ENCODE assay signal across 2 cellular contexts in the genomic region with DNA sequence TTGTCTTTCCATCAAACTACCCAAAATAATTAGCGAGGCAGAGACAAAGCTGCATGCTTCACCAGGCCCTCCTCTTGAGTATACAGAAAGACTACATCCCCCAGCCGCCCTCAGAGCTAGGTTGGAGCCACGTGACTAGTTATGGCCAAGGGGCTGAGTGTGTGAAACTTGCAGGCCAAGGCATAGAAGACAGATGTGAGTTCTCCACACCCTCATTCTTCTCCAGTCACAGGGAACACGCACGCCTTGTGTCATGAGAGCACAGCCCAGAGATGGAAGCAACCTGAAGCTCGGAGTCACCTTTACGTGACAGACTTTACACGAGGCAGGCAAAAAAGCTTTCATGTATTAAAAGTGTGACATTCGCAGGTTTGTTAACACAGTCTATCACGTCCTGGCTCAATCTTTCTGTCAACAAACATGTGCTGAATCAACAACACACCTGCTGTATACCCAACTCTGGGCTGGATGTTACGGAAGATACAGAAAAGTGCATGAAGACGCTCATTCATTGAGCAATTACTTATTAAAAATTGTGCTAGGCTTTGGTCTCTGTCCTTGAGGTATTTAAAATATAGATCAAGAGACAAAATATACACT.
A peak's percentile ranks its signal among the peaks of the same experiment; 100 is the strongest.
TF ChIP-seq lines count a peak whose summit lies in the region.

No MANE protein-coding gene starts in this region.

TF ChIP-seq in A549, 52 proteins besides CTCF, POLR2A, EP300 and RAD21:
- TF ChIP-seq, protein P1, sequence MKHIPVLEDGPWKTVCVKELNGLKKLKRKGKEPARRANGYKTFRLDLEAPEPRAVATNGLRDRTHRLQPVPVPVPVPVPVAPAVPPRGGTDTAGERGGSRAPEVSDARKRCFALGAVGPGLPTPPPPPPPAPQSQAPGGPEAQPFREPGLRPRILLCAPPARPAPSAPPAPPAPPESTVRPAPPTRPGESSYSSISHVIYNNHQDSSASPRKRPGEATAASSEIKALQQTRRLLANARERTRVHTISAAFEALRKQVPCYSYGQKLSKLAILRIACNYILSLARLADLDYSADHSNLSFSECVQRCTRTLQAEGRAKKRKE (CRISPR knock-in tag; IDR thresholded peaks at IDR 0.05; ENCODE audit: low read depth), result no peak
- TF ChIP-seq, protein P2, sequence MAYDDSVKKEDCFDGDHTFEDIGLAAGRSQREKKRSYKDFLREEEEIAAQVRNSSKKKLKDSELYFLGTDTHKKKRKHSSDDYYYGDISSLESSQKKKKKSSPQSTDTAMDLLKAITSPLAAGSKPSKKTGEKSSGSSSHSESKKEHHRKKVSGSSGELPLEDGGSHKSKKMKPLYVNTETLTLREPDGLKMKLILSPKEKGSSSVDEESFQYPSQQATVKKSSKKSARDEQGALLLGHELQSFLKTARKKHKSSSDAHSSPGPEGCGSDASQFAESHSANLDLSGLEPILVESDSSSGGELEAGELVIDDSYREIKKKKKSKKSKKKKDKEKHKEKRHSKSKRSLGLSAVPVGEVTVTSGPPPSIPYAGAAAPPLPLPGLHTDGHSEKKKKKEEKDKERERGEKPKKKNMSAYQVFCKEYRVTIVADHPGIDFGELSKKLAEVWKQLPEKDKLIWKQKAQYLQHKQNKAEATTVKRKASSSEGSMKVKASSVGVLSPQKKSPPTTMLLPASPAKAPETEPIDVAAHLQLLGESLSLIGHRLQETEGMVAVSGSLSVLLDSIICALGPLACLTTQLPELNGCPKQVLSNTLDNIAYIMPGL (CRISPR knock-in tag; IDR thresholded peaks at IDR 0.05; ENCODE audit: borderline replicate concordance), result no peak
- no peak for TF ChIP-seq HEYL (CRISPR knock-in tag; IDR thresholded peaks at IDR 0.05)
- TF ChIP-seq PHF8 (IDR thresholded peaks at IDR 0.05; ENCODE audit: borderline replicate concordance, low read depth), result no peak
- TF ChIP-seq, protein P3, sequence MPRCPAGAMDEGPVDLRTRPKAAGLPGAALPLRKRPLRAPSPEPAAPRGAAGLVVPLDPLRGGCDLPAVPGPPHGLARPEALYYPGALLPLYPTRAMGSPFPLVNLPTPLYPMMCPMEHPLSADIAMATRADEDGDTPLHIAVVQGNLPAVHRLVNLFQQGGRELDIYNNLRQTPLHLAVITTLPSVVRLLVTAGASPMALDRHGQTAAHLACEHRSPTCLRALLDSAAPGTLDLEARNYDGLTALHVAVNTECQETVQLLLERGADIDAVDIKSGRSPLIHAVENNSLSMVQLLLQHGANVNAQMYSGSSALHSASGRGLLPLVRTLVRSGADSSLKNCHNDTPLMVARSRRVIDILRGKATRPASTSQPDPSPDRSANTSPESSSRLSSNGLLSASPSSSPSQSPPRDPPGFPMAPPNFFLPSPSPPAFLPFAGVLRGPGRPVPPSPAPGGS (IDR thresholded peaks at IDR 0.05), result no peak
- no peak for TF ChIP-seq ESRRA (IDR thresholded peaks at IDR 0.05; ENCODE audit: borderline replicate concordance, low read length)
- no peak for TF ChIP-seq BHLHE40 (IDR thresholded peaks at IDR 0.05; ENCODE audit: low read depth, low read length)
- no peak for TF ChIP-seq HDAC2 (IDR thresholded peaks at IDR 0.05)
- no peak for TF ChIP-seq JUN (IDR thresholded peaks at IDR 0.05)
- no peak for TF ChIP-seq ZFP36 (IDR thresholded peaks at IDR 0.05; ENCODE audit: borderline replicate concordance, partially characterized antibody)
- TF ChIP-seq GATA3 (IDR thresholded peaks at IDR 0.05; ENCODE audit: borderline replicate concordance), result no peak
- TF ChIP-seq MAFK (IDR thresholded peaks at IDR 0.05; ENCODE audit: partially characterized antibody), result no peak
- no peak for TF ChIP-seq CEBPB (IDR thresholded peaks at IDR 0.05)
- TF ChIP-seq RARB (CRISPR knock-in tag; IDR thresholded peaks at IDR 0.05), result no peak
- TF ChIP-seq FOSL2 (IDR thresholded peaks at IDR 0.05), result no peak
- TF ChIP-seq FOSL2 (CRISPR knock-in tag; IDR thresholded peaks at IDR 0.05), result no peak

TF ChIP-seq in K562, 482 proteins besides CTCF, POLR2A, EP300 and RAD21:
- TF ChIP-seq RBM17 (IDR thresholded peaks at IDR 0.05; ENCODE audit: borderline replicate concordance, low read depth, low read length) (no peak), SUPT5H (IDR thresholded peaks at IDR 0.05) (no peak), HCFC1 (IDR thresholded peaks at IDR 0.05; ENCODE audit: low read depth, low read length) (peak; percentile 26; the same call in 1 of the 2 replicates)
- TF ChIP-seq, protein P4, sequence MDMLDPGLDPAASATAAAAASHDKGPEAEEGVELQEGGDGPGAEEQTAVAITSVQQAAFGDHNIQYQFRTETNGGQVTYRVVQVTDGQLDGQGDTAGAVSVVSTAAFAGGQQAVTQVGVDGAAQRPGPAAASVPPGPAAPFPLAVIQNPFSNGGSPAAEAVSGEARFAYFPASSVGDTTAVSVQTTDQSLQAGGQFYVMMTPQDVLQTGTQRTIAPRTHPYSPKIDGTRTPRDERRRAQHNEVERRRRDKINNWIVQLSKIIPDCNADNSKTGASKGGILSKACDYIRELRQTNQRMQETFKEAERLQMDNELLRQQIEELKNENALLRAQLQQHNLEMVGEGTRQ (CRISPR knock-in tag; IDR thresholded peaks at IDR 0.05), result peak; percentile 37; the same call in 1 of the 2 replicates
